Comparison of ENCODE assay signal across 10 cellular contexts in genomic region chr14:61536661-61537566, GRCh38.
DNase-seq lines count a peak whose midpoint lies in the region; ATAC-seq and TF ChIP-seq lines count a peak whose summit lies in the region.
"Had no signal": no experiment of that assay in that cellular context is flagged by ENCODE, and none has a peak within 500 bp of the region (broad histone marks: within the 10 kb centered on the region; RNA-seq: fewer than 3 reads in every experiment).

No MANE protein-coding gene starts in this region.

- peaks cover 97% of the 10 kb centered on the region for H3K36me3 ChIP-seq in CD4-positive, CD25-positive, alpha-beta regulatory T cell (ENCODE audit: control insufficient read depth, insufficient read depth, low read length)
- H3K36me3 ChIP-seq in OCI-LY3 (replicated peaks; ENCODE audit: low read depth, low read length) (no peaks in the 10 kb centered on the region), duodenal mucosa (ENCODE audit: control insufficient read depth in 1 of 2, insufficient read depth in 2 of 2, low read length in 2 of 2) (no peaks in the 10 kb centered on the region), Peyer's patch (no peaks in the 10 kb centered on the region), WERI-Rb-1 (no peaks in the 10 kb centered on the region)

- H3K79me2 ChIP-seq in OCI-LY3 (ENCODE audit: low read length): no peaks in the 10 kb centered on the region

- DNase-seq in CD4-positive, CD25-positive, alpha-beta regulatory T cell: no peak
- no peak for DNase-seq in stimulated activated CD4-positive, alpha-beta T cell treated with anti-CD3 and anti-CD28 coated beads, Interleukin-4, amount 100 ng/mL, for 4 hours
- DNase-seq in Peyer's patch: no peak
- DNase-seq in WERI-Rb-1: no peak
- no peak for DNase-seq in NCI-H82 treated with DMSO at 0.1 percent for 48 hours (lab: John Stamatoyannopoulos, UW; ENCODE audit: unreplicated experiment)
- DNase-seq: amniotic stem cell had no signal

- H3K4me3 Mint-ChIP-seq in CD4-positive, CD25-positive, alpha-beta regulatory T cell: no peak overlapping the region
- H3K4me3 Mint-ChIP-seq in nephron: no peak overlapping the region
- H3K4me3 Mint-ChIP-seq: neural crest cell had no signal

- H2AFZ ChIP-seq in OCI-LY3 (ENCODE audit: low read depth, low read length): no peak overlapping the region

- peak overlapping the region; percentile 22 to 69 (median 68) for H3K27ac Mint-ChIP-seq in CD4-positive, CD25-positive, alpha-beta regulatory T cell
- H3K27ac Mint-ChIP-seq in nephron: peak overlapping the region; percentile 47 to 80 (median 79)

- H3K27ac ChIP-seq in CD4-positive, CD25-positive, alpha-beta regulatory T cell (ENCODE audit: insufficient read depth, low read length, poor library complexity, severe bottlenecking): peak overlapping the region; percentile 28
- H3K27ac ChIP-seq in OCI-LY3 (ENCODE audit: low read length) (no peak overlapping the region), duodenal mucosa (ENCODE audit: low read depth, low read length) (peak overlapping the region; percentile 7), Peyer's patch (peak overlapping the region in 2 of 4 donors; percentile 32 to 49), WERI-Rb-1 (no peak overlapping the region)

- no peaks in the 10 kb centered on the region for H3K27me3 Mint-ChIP-seq in CD4-positive, CD25-positive, alpha-beta regulatory T cell
- H3K27me3 Mint-ChIP-seq in nephron (ENCODE audit: low read depth): no peaks in the 10 kb centered on the region

- TF ChIP-seq CTCF in OCI-LY3 (IDR thresholded peaks at IDR 0.05; ENCODE audit: low read depth, low read length): no peak
- TF ChIP-seq CTCF in nephron (IDR thresholded peaks at IDR 0.05; ENCODE audit: unreplicated experiment in 3 of 3): no peak
- no peak for TF ChIP-seq CTCF in Peyer's patch (IDR thresholded peaks at IDR 0.05)
- TF ChIP-seq CTCF in WERI-Rb-1 (IDR thresholded peaks at IDR 0.05; ENCODE audit: low read depth, low read length): no peak

- TF ChIP-seq POLR2A in Peyer's patch (IDR thresholded peaks at IDR 0.05): no peak

- H3K36me3 Mint-ChIP-seq in CD4-positive, CD25-positive, alpha-beta regulatory T cell: peaks cover 56% of the 10 kb centered on the region
- no peaks in the 10 kb centered on the region for H3K36me3 Mint-ChIP-seq in nephron (ENCODE audit: low read depth)

- H4K20me1 ChIP-seq in OCI-LY3 (ENCODE audit: insufficient read depth, low read length): no peaks in the 10 kb centered on the region

- H3K4me1 Mint-ChIP-seq in CD4-positive, CD25-positive, alpha-beta regulatory T cell: peaks cover 5 to 31% (median 26%) of the 10 kb centered on the region in 4 donors
- peaks cover 45% of the 10 kb centered on the region for H3K4me1 Mint-ChIP-seq in nephron

- H3K27me3 ChIP-seq in CD4-positive, CD25-positive, alpha-beta regulatory T cell (ENCODE audit: control insufficient read depth, insufficient read depth, low read length): no peaks in the 10 kb centered on the region
- peaks cover 20% of the 10 kb centered on the region for H3K27me3 ChIP-seq in OCI-LY3 (ENCODE audit: low read depth, low read length)
- no peaks in the 10 kb centered on the region for H3K27me3 ChIP-seq in duodenal mucosa (ENCODE audit: control insufficient read depth in 1 of 2, insufficient read depth in 2 of 2, low read length in 2 of 2)
- H3K27me3 ChIP-seq in Peyer's patch: no peaks in the 10 kb centered on the region
- no peaks in the 10 kb centered on the region for H3K27me3 ChIP-seq in WERI-Rb-1 (ENCODE audit: insufficient read depth, low read depth, severe bottlenecking)

- peak overlapping the region; percentile 23; the same call in 1 of the 2 replicates for H3K4me2 ChIP-seq in OCI-LY3 (ENCODE audit: low read length)

- no peak overlapping the region for H3K9ac ChIP-seq in OCI-LY3 (ENCODE audit: low read length)
- no peak overlapping the region for H3K9ac ChIP-seq in duodenal mucosa (ENCODE audit: low read depth in 1 of 2, low read length in 2 of 2)

- no peak overlapping the region for H3K4me3 ChIP-seq in CD4-positive, CD25-positive, alpha-beta regulatory T cell (ENCODE audit: low read depth, low read length)
- H3K4me3 ChIP-seq in OCI-LY3 (ENCODE audit: low read length) (no peak overlapping the region), duodenal mucosa (ENCODE audit: low read depth in 1 of 2, low read length in 2 of 2) (no peak overlapping the region), Peyer's patch (no peak overlapping the region), WERI-Rb-1 (ENCODE audit: low read depth, low read length) (no peak overlapping the region)

- no peaks in the 10 kb centered on the region for H3K9me3 ChIP-seq in CD4-positive, CD25-positive, alpha-beta regulatory T cell (ENCODE audit: control insufficient read depth in 2 of 2, low read length in 2 of 2)
- H3K9me3 ChIP-seq in OCI-LY3 (ENCODE audit: insufficient read depth, low read length) (no peaks in the 10 kb centered on the region), duodenal mucosa (ENCODE audit: control insufficient read depth in 1 of 2, low read length in 2 of 2) (no peaks in the 10 kb centered on the region), Peyer's patch (no peaks in the 10 kb centered on the region), WERI-Rb-1 (ENCODE audit: severe bottlenecking) (no peaks in the 10 kb centered on the region)

- peak in 1 of 2 donors; percentile 32 for ATAC-seq in CD4-positive, CD25-positive, alpha-beta regulatory T cell (ENCODE audit: low read depth in 2 of 2)

- H3K9me3 Mint-ChIP-seq in CD4-positive, CD25-positive, alpha-beta regulatory T cell: no peaks in the 10 kb centered on the region
- no peaks in the 10 kb centered on the region for H3K9me3 Mint-ChIP-seq in nephron
- H3K9me3 Mint-ChIP-seq: neural crest cell had no signal

- H3K4me1 ChIP-seq in CD4-positive, CD25-positive, alpha-beta regulatory T cell (ENCODE audit: control insufficient read depth, insufficient read depth, low read length, poor library complexity, severe bottlenecking): peaks cover 6% of the 10 kb centered on the region
- H3K4me1 ChIP-seq in OCI-LY3 (ENCODE audit: low read length) (peaks cover 9% of the 10 kb centered on the region), duodenal mucosa (ENCODE audit: control insufficient read depth in 1 of 2, insufficient read depth in 2 of 2, low read length in 2 of 2) (peaks cover 35 to 58% of the 10 kb centered on the region in 2 donors), Peyer's patch (peaks cover 0 to 46% (median 4%) of the 10 kb centered on the region in 4 donors)

Comparison
In these comparisons a context has a peak if more than half of its experiments do, and no peak if none do; other contexts are left out.
1. H3K27ac ChIP-seq: peak in CD4-positive, CD25-positive, alpha-beta regulatory T cell (single experiment) and duodenal mucosa (single experiment); none in OCI-LY3 (single experiment) and WERI-Rb-1 (single experiment).